Comparison of ENCODE assay signal across 25 cellular contexts in genomic region chr12:52207106-52207505, GRCh38. TPM values are rescaled to one million over a fixed set of nuclear protein-coding genes. Genes with fewer than 3 reads are reported as not detected.
DNase-seq lines count a peak whose midpoint lies in the region; ATAC-seq lines count a peak whose summit lies in the region.
"Had no signal": no experiment of that assay in that cellular context is flagged by ENCODE, and none has a peak within 500 bp of the region (broad histone marks: within the 10 kb centered on the region; RNA-seq: fewer than 3 reads in every experiment).

No MANE protein-coding gene starts in this region.

- H3K27ac Mint-ChIP-seq in activated T-helper 17 cell treated with anti-CD3 and anti-CD28 coated beads, Interleukin-2, amount 50 U/mL, for 72 hours = peak overlapping the region; percentile 54
- H3K27ac Mint-ChIP-seq: activated B cell treated with CpG ODN at 0.5 μM for 24 hours; activated CD8-positive, alpha-beta T cell treated with anti-CD3 and anti-CD28 coated beads for 36 hours; activated naive CD4-positive, alpha-beta T cell treated with anti-CD3 and anti-CD28 coated beads, Interleukin-2, amount 10 ng/mL, durations not matched to agents 7 days and 5 days; activated T-cell treated with anti-CD3 and anti-CD28 coated beads, Interleukin-2, amount 50 U/mL, for 24 hours; CD4-positive, alpha-beta memory T cell; stimulated activated effector memory CD8-positive, alpha-beta T cell treated with anti-CD3 and anti-CD28 coated beads, Interleukin-12 subunit alpha, Interleukin-12 subunit beta, amount 100 ng/mL, for 72 hours had no signal

- H3F3A ChIP-seq in GM23248 (ENCODE audit: insufficient read depth) = peaks cover 31% of the 10 kb centered on the region

- 0 out of 2 replicates have a peak overlapping the region, but pooled peaks have one; percentile 25 for H3K27ac ChIP-seq in GM23248
- H3K27ac ChIP-seq in neuronal stem cell (replicated peaks; ENCODE audit: low read length) = no peak overlapping the region
- H3K27ac ChIP-seq: left lung, neutrophil, thoracic aorta had no signal

- H2BK12ac ChIP-seq in neuronal stem cell (ENCODE audit: low read length) = no peak overlapping the region

- no peak overlapping the region for H2BK5ac ChIP-seq in neuronal stem cell (ENCODE audit: low read length)

- no peak overlapping the region for H3K18ac ChIP-seq in neuronal stem cell (ENCODE audit: low read length)

- DNase-seq in A172 (ENCODE audit: low spot score) (peak; percentile 28), GM23248 (no peak), neuronal stem cell (ENCODE audit: low spot score) (no peak), SIG-M5 treated with dmso at 0.1 percent for 504 hours (lab: John Stamatoyannopoulos, UW; ENCODE audit: unreplicated experiment) (no peak), COLO829 (ENCODE audit: low spot score) (no peak)
- no peak for DNase-seq in activated effector memory CD4-positive, alpha-beta T cell treated with anti-CD3 and anti-CD28 coated beads, Interleukin-2, amount 50 U/mL, for 16 hours
- DNase-seq in activated CD8-positive, alpha-beta memory T cell treated with anti-CD3 and anti-CD28 coated beads, Interleukin-2, amount 50 U/mL, for 48 hours = no peak
- DNase-seq: activated B cell treated with CpG ODN at 0.5 μM for 24 hours; activated CD8-positive, alpha-beta T cell treated with anti-CD3 and anti-CD28 coated beads for 36 hours; activated naive CD4-positive, alpha-beta T cell treated with anti-CD3 and anti-CD28 coated beads, Interleukin-2, amount 10 ng/mL, durations not matched to agents 7 days and 5 days; activated T-cell treated with anti-CD3 and anti-CD28 coated beads, Interleukin-2, amount 50 U/mL, for 24 hours; CD4-positive, alpha-beta memory T cell; DMS53; effector CD8-positive, alpha-beta T cell; NCI-H526; SIG-M5; stimulated activated CD4-positive, alpha-beta T cell treated with anti-CD3 and anti-CD28 coated beads, Interleukin-15, amount 100 ng/mL, for 24 hours had no signal

- H3K79me2 ChIP-seq in GM23248 (ENCODE audit: insufficient read depth) = no peaks in the 10 kb centered on the region

- in situ Hi-C loops in GM23248 (cut with MboI) = no loop called here

- WGBS in GM23248 (ENCODE audit: low coverage in 1 of 2, low lambda C conversion rate in 2 of 2, missing lambda C conversion rate in 2 of 2), 2 experiments = 97 to 100% methylated on average over 2 of the region's 2 CpGs
- WGBS in neuronal stem cell (ENCODE audit: extremely low coverage in 2 of 2, insufficient read length in 2 of 2, insufficient replicate concordance in 1 of 2), 2 donors = no CpG with 5 or more reads among the region's 2 CpGs

- peaks cover 18% of the 10 kb centered on the region for H3K27me3 Mint-ChIP-seq in activated T-helper 17 cell treated with anti-CD3 and anti-CD28 coated beads, Interleukin-2, amount 50 U/mL, for 72 hours

- no peak overlapping the region for H3K4me3 ChIP-seq in GM23248
- no peak overlapping the region for H3K4me3 ChIP-seq in neuronal stem cell (ENCODE audit: low read length in 2 of 2)
- H3K4me3 ChIP-seq: left lung, thoracic aorta had no signal

- no peaks in the 10 kb centered on the region for H3K9me3 ChIP-seq in GM23248 (ENCODE audit: low read depth)
- no peaks in the 10 kb centered on the region for H3K9me3 ChIP-seq in neuronal stem cell (replicated peaks in 1 of 2; ENCODE audit: control insufficient read depth in 2 of 2, insufficient read depth in 1 of 2, low read depth in 1 of 2, low read length in 2 of 2)
- H3K9me3 ChIP-seq: left lung, neutrophil, thoracic aorta had no signal

- H3K4me1 ChIP-seq in GM23248 (ENCODE audit: insufficient read depth) = peaks cover 71% of the 10 kb centered on the region
- peaks cover 2 to 15% of the 10 kb centered on the region in 2 donors for H3K4me1 ChIP-seq in neuronal stem cell (ENCODE audit: control insufficient read depth in 2 of 2, insufficient read depth in 1 of 2, low read depth in 1 of 2, low read length in 2 of 2)

- no peak overlapping the region for H3K14ac ChIP-seq in neuronal stem cell (ENCODE audit: low read length)

- H3K36me3 Mint-ChIP-seq in activated T-helper 17 cell treated with anti-CD3 and anti-CD28 coated beads, Interleukin-2, amount 50 U/mL, for 72 hours (ENCODE audit: low read depth) = no peaks in the 10 kb centered on the region
- H3K36me3 Mint-ChIP-seq: activated naive CD4-positive, alpha-beta T cell treated with anti-CD3 and anti-CD28 coated beads, Interleukin-2, amount 10 ng/mL, durations not matched to agents 7 days and 5 days; CD4-positive, alpha-beta memory T cell; stimulated activated effector memory CD8-positive, alpha-beta T cell treated with anti-CD3 and anti-CD28 coated beads, Interleukin-12 subunit alpha, Interleukin-12 subunit beta, amount 100 ng/mL, for 72 hours had no signal

- no peaks in the 10 kb centered on the region for H4K20me1 ChIP-seq in GM23248 (ENCODE audit: insufficient read depth)

- H3K36me3 ChIP-seq in GM23248 (ENCODE audit: low read depth) = no peaks in the 10 kb centered on the region
- H3K36me3 ChIP-seq in neuronal stem cell (replicated peaks in 1 of 2; ENCODE audit: control insufficient read depth in 2 of 2, insufficient read depth in 2 of 2, low read length in 2 of 2) = no peaks in the 10 kb centered on the region
- H3K36me3 ChIP-seq: left lung, neutrophil, thoracic aorta had no signal

- no peak overlapping the region for H3K4me3 Mint-ChIP-seq in activated T-helper 17 cell treated with anti-CD3 and anti-CD28 coated beads, Interleukin-2, amount 50 U/mL, for 72 hours
- H3K4me3 Mint-ChIP-seq: activated B cell treated with CpG ODN at 0.5 μM for 24 hours; activated CD8-positive, alpha-beta T cell treated with anti-CD3 and anti-CD28 coated beads for 36 hours; activated naive CD4-positive, alpha-beta T cell treated with anti-CD3 and anti-CD28 coated beads, Interleukin-2, amount 10 ng/mL, durations not matched to agents 7 days and 5 days; activated T-cell treated with anti-CD3 and anti-CD28 coated beads, Interleukin-2, amount 50 U/mL, for 24 hours; CD4-positive, alpha-beta memory T cell; stimulated activated effector memory CD8-positive, alpha-beta T cell treated with anti-CD3 and anti-CD28 coated beads, Interleukin-12 subunit alpha, Interleukin-12 subunit beta, amount 100 ng/mL, for 72 hours had no signal

- no peak overlapping the region for H4K91ac ChIP-seq in neuronal stem cell (ENCODE audit: low read depth, low read length, poor library complexity)

- peak overlapping the region; percentile 7 for H2BK15ac ChIP-seq in neuronal stem cell (ENCODE audit: low read length)

- H3K4me1 Mint-ChIP-seq in activated T-helper 17 cell treated with anti-CD3 and anti-CD28 coated beads, Interleukin-2, amount 50 U/mL, for 72 hours = peaks cover 7% of the 10 kb centered on the region
- H3K4me1 Mint-ChIP-seq: activated B cell treated with CpG ODN at 0.5 μM for 24 hours; activated naive CD4-positive, alpha-beta T cell treated with anti-CD3 and anti-CD28 coated beads, Interleukin-2, amount 10 ng/mL, durations not matched to agents 7 days and 5 days had no signal

- H3K9ac ChIP-seq in GM23248 (no peak overlapping the region), neuronal stem cell (ENCODE audit: low read depth, low read length, poor library complexity) (no peak overlapping the region)

- H4K8ac ChIP-seq in neuronal stem cell (ENCODE audit: low read depth, low read length) = no peak overlapping the region

- H3K9me3 Mint-ChIP-seq in activated T-helper 17 cell treated with anti-CD3 and anti-CD28 coated beads, Interleukin-2, amount 50 U/mL, for 72 hours = no peaks in the 10 kb centered on the region
- H3K9me3 Mint-ChIP-seq: activated B cell treated with CpG ODN at 0.5 μM for 24 hours; activated CD8-positive, alpha-beta T cell treated with anti-CD3 and anti-CD28 coated beads for 36 hours; activated naive CD4-positive, alpha-beta T cell treated with anti-CD3 and anti-CD28 coated beads, Interleukin-2, amount 10 ng/mL, durations not matched to agents 7 days and 5 days; activated T-cell treated with anti-CD3 and anti-CD28 coated beads, Interleukin-2, amount 50 U/mL, for 24 hours; CD4-positive, alpha-beta memory T cell; stimulated activated effector memory CD8-positive, alpha-beta T cell treated with anti-CD3 and anti-CD28 coated beads, Interleukin-12 subunit alpha, Interleukin-12 subunit beta, amount 100 ng/mL, for 72 hours had no signal

- no peak overlapping the region for H3K4me2 ChIP-seq in GM23248 (ENCODE audit: unreplicated experiment)
- H3K4me2 ChIP-seq in neuronal stem cell (ENCODE audit: insufficient read depth, low read length, poor library complexity, severe bottlenecking) = no peak overlapping the region

- H2AFZ ChIP-seq in GM23248 (no peak overlapping the region), neuronal stem cell (ENCODE audit: low read length) (no peak overlapping the region)

- no peak overlapping the region for H2AK5ac ChIP-seq in neuronal stem cell (ENCODE audit: low read depth, low read length)

- H3K4ac ChIP-seq in neuronal stem cell (ENCODE audit: low read length) = no peak overlapping the region

- no peaks in the 10 kb centered on the region for H3K9me2 ChIP-seq in GM23248 (ENCODE audit: insufficient read depth)

- no peak overlapping the region for H2BK120ac ChIP-seq in neuronal stem cell (ENCODE audit: low read depth, low read length)

- no peaks in the 10 kb centered on the region for H3K27me3 ChIP-seq in GM23248 (replicated peaks; ENCODE audit: insufficient read depth)
- peaks cover 0 to 46% (median 0%) of the 10 kb centered on the region in 3 experiments for H3K27me3 ChIP-seq in neuronal stem cell (ENCODE audit: control insufficient read depth in 3 of 3, insufficient read depth in 3 of 3, low read depth in 1 of 3, low read length in 3 of 3)
- H3K27me3 ChIP-seq: left lung, neutrophil had no signal

- ATAC-seq in activated T-helper 17 cell treated with anti-CD3 and anti-CD28 coated beads, Interleukin-2, amount 50 U/mL, for 72 hours (replicated peaks) = no peak
- ATAC-seq: activated CD8-positive, alpha-beta T cell treated with anti-CD3 and anti-CD28 coated beads for 36 hours; HepG2; stimulated activated effector memory CD8-positive, alpha-beta T cell treated with anti-CD3 and anti-CD28 coated beads, Interleukin-12 subunit alpha, Interleukin-12 subunit beta, amount 100 ng/mL, for 72 hours had no signal

- H3K23ac ChIP-seq in neuronal stem cell (ENCODE audit: low read depth, low read length, poor library complexity) = no peak overlapping the region

- no peaks in the 10 kb centered on the region for H3K79me1 ChIP-seq in neuronal stem cell (ENCODE audit: low read depth, low read length)

RNA-seq across cellular contexts. Expression of gene KRT80, which starts 15.3 kb away (rescaled TPM):
- total RNA-seq in A172 (2014; rRNA removed; shearing (Covaris generic)) = 65.2 and 75.2 TPM in 2 replicates
- 0.38 and 0.65 TPM in 2 replicates for total RNA-seq in GM23248 (2014; rRNA removed; shearing (Covaris generic))
- 1.3 TPM in 2 replicates for polyA plus RNA-seq in GM23248 (2016; fragmentation: Nextera tagmentation; extraction: Ambion mirVana)
- total RNA-seq in activated T-helper 17 cell treated with anti-CD3 and anti-CD28 coated beads, Interleukin-2, amount 50 U/mL, for 72 hours = not detected
- polyA plus RNA-seq in neuronal stem cell (2013, experiment 1 of 2) = 0.07 TPM
- 0.07 TPM for polyA plus RNA-seq in neuronal stem cell (2013, experiment 2 of 2)
- total RNA-seq: activated B cell treated with CpG ODN at 0.5 μM for 24 hours; activated CD8-positive, alpha-beta T cell treated with anti-CD3 and anti-CD28 coated beads for 36 hours; CD4-positive, alpha-beta memory T cell; mononuclear cell; T-helper 2 cell treated with Interferon-gamma antibody and Interleukin-4, amounts not matched to agents 100 ng/mL and 5 ng/mL, for 36 hours had no signal
- polyA plus RNA-seq: CD4-positive, alpha-beta memory T cell had no signal

RNA-seq across cellular contexts. Expression of gene KRT7, which starts 25.9 kb away (rescaled TPM):
- total RNA-seq in A172 (2014; rRNA removed; shearing (Covaris generic)) = 13.8 and 16.1 TPM in 2 replicates
- 5.7 and 11.0 TPM in 2 replicates for total RNA-seq in GM23248 (2014; rRNA removed; shearing (Covaris generic))
- polyA plus RNA-seq in GM23248 (2016; fragmentation: Nextera tagmentation; extraction: Ambion mirVana) = 14.4 and 17.4 TPM in 2 replicates
- total RNA-seq in activated T-helper 17 cell treated with anti-CD3 and anti-CD28 coated beads, Interleukin-2, amount 50 U/mL, for 72 hours = 10 to 100 TPM in 1 of 2 donors, 1 to 10 TPM in 1; 7.6 to 12.5 TPM
- 0.24 TPM for polyA plus RNA-seq in neuronal stem cell (2013, experiment 1 of 2)
- polyA plus RNA-seq in neuronal stem cell (2013, experiment 2 of 2) = 0.18 TPM
- total RNA-seq: CD4-positive, alpha-beta memory T cell; HepG2; mononuclear cell had no signal
- polyA plus RNA-seq: CD4-positive, alpha-beta memory T cell had no signal

Comparison
In these comparisons a context has a peak if more than half of its experiments do, and no peak if none do; other contexts are left out.
1. RNA of gene KRT80, which starts 15.3 kb away (total RNA-seq): 65.2 to 75.2 TPM in A172; 0.38 to 0.65 TPM in GM23248 and not detected in activated T-helper 17 cell treated with anti-CD3 and anti-CD28 coated beads, Interleukin-2, amount 50 U/mL, for 72 hours; every median in the first group is over 10 times any median in the second.